1 cellular context compared by ENCODE assay signal in genomic region chr7:100082978-100083377, GRCh38.
TF ChIP-seq lines count a peak whose summit lies in the region.

No MANE protein-coding gene starts in this region.

TF ChIP-seq in HepG2, 621 proteins besides CTCF, POLR2A, EP300 and RAD21:
- TF ChIP-seq ZNF30 (CRISPR knock-in tag; IDR thresholded peaks at IDR 0.05) (no peak), ATM (IDR thresholded peaks at IDR 0.05; ENCODE audit: borderline replicate concordance) (no peak), CBX2 (IDR thresholded peaks at IDR 0.05; ENCODE audit: low read depth, low read length) (no peak), CBX2 (CRISPR knock-in tag; IDR thresholded peaks at IDR 0.05; ENCODE audit: low read depth) (no peak), ZNF235 (CRISPR knock-in tag; IDR thresholded peaks at IDR 0.05; ENCODE audit: borderline replicate concordance) (no peak), ZNF672 (CRISPR knock-in tag; IDR thresholded peaks at IDR 0.05) (no peak), MAFK (conservative IDR thresholded peaks at IDR 0.05 in 1 of 2, IDR thresholded peaks at IDR 0.05 in 1 of 2; ENCODE audit: low read length in 2 of 2) (no peak), CCDC6 (CRISPR knock-in tag; IDR thresholded peaks at IDR 0.05) (no peak), ZNF569 (CRISPR knock-in tag; IDR thresholded peaks at IDR 0.05; ENCODE audit: borderline replicate concordance) (no peak), KMT2A (CRISPR knock-in tag; IDR thresholded peaks at IDR 0.05) (no peak), ZBTB44 (CRISPR knock-in tag; IDR thresholded peaks at IDR 0.05) (no peak), RXRB (CRISPR knock-in tag; IDR thresholded peaks at IDR 0.05; ENCODE audit: borderline replicate concordance) (no peak), ZNF138 (CRISPR knock-in tag; IDR thresholded peaks at IDR 0.05; ENCODE audit: low read depth) (no peak), TBP (CRISPR knock-in tag; IDR thresholded peaks at IDR 0.05) (no peak)
- TF ChIP-seq, protein P1, sequence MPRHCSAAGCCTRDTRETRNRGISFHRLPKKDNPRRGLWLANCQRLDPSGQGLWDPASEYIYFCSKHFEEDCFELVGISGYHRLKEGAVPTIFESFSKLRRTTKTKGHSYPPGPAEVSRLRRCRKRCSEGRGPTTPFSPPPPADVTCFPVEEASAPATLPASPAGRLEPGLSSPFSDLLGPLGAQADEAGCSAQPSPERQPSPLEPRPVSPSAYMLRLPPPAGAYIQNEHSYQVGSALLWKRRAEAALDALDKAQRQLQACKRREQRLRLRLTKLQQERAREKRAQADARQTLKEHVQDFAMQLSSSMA (CRISPR knock-in tag; IDR thresholded peaks at IDR 0.05) = no peak
- TF ChIP-seq, protein P2, sequence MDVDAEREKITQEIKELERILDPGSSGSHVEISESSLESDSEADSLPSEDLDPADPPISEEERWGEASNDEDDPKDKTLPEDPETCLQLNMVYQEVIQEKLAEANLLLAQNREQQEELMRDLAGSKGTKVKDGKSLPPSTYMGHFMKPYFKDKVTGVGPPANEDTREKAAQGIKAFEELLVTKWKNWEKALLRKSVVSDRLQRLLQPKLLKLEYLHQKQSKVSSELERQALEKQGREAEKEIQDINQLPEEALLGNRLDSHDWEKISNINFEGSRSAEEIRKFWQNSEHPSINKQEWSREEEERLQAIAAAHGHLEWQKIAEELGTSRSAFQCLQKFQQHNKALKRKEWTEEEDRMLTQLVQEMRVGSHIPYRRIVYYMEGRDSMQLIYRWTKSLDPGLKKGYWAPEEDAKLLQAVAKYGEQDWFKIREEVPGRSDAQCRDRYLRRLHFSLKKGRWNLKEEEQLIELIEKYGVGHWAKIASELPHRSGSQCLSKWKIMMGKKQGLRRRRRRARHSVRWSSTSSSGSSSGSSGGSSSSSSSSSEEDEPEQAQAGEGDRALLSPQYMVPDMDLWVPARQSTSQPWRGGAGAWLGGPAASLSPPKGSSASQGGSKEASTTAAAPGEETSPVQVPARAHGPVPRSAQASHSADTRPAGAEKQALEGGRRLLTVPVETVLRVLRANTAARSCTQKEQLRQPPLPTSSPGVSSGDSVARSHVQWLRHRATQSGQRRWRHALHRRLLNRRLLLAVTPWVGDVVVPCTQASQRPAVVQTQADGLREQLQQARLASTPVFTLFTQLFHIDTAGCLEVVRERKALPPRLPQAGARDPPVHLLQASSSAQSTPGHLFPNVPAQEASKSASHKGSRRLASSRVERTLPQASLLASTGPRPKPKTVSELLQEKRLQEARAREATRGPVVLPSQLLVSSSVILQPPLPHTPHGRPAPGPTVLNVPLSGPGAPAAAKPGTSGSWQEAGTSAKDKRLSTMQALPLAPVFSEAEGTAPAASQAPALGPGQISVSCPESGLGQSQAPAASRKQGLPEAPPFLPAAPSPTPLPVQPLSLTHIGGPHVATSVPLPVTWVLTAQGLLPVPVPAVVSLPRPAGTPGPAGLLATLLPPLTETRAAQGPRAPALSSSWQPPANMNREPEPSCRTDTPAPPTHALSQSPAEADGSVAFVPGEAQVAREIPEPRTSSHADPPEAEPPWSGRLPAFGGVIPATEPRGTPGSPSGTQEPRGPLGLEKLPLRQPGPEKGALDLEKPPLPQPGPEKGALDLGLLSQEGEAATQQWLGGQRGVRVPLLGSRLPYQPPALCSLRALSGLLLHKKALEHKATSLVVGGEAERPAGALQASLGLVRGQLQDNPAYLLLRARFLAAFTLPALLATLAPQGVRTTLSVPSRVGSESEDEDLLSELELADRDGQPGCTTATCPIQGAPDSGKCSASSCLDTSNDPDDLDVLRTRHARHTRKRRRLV (CRISPR knock-in tag; IDR thresholded peaks at IDR 0.05) = no peak
TF ChIP-seq in HepG2: peak in this region for 0.
